ENCODE assay signal across 22 cellular contexts in the genomic region with DNA sequence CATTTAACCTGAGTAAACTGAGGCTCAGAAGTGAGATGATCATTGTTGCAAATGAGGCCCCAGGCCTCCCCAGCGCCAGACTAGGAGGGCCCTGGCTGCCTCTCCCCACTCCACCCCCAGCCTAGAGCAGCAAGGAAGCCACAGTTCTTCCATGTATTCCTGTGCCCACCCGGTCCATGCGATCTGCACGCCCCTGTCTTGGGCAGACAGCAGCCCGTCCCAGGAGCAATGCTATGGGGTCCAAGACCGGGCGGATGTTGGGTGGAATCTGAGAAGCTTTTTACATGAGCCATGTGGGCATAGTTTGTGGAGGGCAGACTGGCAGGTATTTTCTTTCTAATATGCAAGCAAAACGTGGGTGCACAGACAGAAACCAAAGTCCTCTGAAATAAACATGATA. TPM values are rescaled to one million over a fixed set of nuclear protein-coding genes. Genes with fewer than 3 reads are reported as not detected.
"Had no signal": no experiment of that assay in that cellular context is flagged by ENCODE, and none has a peak within 500 bp of the region (broad histone marks: within the 10 kb centered on the region; RNA-seq: fewer than 3 reads in every experiment).

No MANE protein-coding gene starts in this region.

- H3K27ac ChIP-seq: adrenal gland, esophagus squamous epithelium, heart right ventricle, neutrophil, parathyroid adenoma, SJCRH30, thoracic aorta had no signal

- H3K27me3 ChIP-seq: adrenal gland, esophagus squamous epithelium, heart right ventricle, neutrophil, SJCRH30 had no signal

- H3K9me3 ChIP-seq: adrenal gland, esophagus squamous epithelium, heart right ventricle, neutrophil, SJCRH30, thoracic aorta had no signal

- H3K9me3 Mint-ChIP-seq: activated B cell treated with CpG ODN at 0.5 μM for 24 hours; activated naive CD4-positive, alpha-beta T cell treated with anti-CD3 and anti-CD28 coated beads, Interleukin-2, amount 10 ng/mL, durations not matched to agents 7 days and 5 days; activated T-helper 2 cell treated with anti-CD3 and anti-CD28 coated beads, Interferon-gamma antibody, Interleukin-2, Interleukin-4, amounts not matched to agents 10 μg/mL and 5 μg/mL and 100 μg/mL, durations not matched to agents 14 hours and 24 hours and 36 hours; effector memory CD8-positive, alpha-beta T cell; immature natural killer cell; naive thymus-derived CD4-positive, alpha-beta T cell; stimulated activated naive B cell treated with anti-CD40 and anti-IgM and Interleukin-4, amounts not matched to agents 10 μg/mL and 1 μg/mL and 100 μg/mL, for 72 hours; T-helper 2 cell treated with Interferon-gamma antibody and Interleukin-4, amounts not matched to agents 5 μg/mL and 100 μg/mL, for 36 hours had no signal

- H3K9ac ChIP-seq: parathyroid adenoma had no signal

- H3K27me3 Mint-ChIP-seq: activated B cell treated with CpG ODN at 0.5 μM for 24 hours; activated naive CD4-positive, alpha-beta T cell treated with anti-CD3 and anti-CD28 coated beads, Interleukin-2, amount 10 ng/mL, durations not matched to agents 7 days and 5 days; effector memory CD8-positive, alpha-beta T cell; naive thymus-derived CD4-positive, alpha-beta T cell; stimulated activated naive B cell treated with anti-CD40 and anti-IgM and Interleukin-4, amounts not matched to agents 10 μg/mL and 1 μg/mL and 100 μg/mL, for 72 hours had no signal

- H3K36me3 ChIP-seq: adrenal gland, esophagus squamous epithelium, heart right ventricle, neutrophil, SJCRH30, thoracic aorta had no signal

- H3K4me1 ChIP-seq: parathyroid adenoma had no signal

- H2AFZ ChIP-seq: parathyroid adenoma had no signal

- H3K27ac Mint-ChIP-seq: activated B cell treated with CpG ODN at 0.5 μM for 24 hours; activated naive CD4-positive, alpha-beta T cell treated with anti-CD3 and anti-CD28 coated beads, Interleukin-2, amount 10 ng/mL, durations not matched to agents 7 days and 5 days; activated T-helper 2 cell treated with anti-CD3 and anti-CD28 coated beads, Interferon-gamma antibody, Interleukin-2, Interleukin-4, amounts not matched to agents 10 μg/mL and 5 μg/mL and 100 μg/mL, durations not matched to agents 14 hours and 24 hours and 36 hours; immature natural killer cell; stimulated activated naive B cell treated with anti-CD40 and anti-IgM and Interleukin-4, amounts not matched to agents 10 μg/mL and 1 μg/mL and 100 μg/mL, for 72 hours; T-helper 2 cell treated with Interferon-gamma antibody and Interleukin-4, amounts not matched to agents 5 μg/mL and 100 μg/mL, for 36 hours had no signal

- H3K4me1 Mint-ChIP-seq: activated B cell treated with CpG ODN at 0.5 μM for 24 hours had no signal

- DNase-seq: activated B cell treated with CpG ODN at 0.5 μM for 24 hours; activated CD4-positive, alpha-beta T cell treated with anti-CD3 and anti-CD28 coated beads for 48 hours; activated CD8-positive, alpha-beta memory T cell treated with anti-CD3 and anti-CD28 coated beads for 24 hours; activated naive CD4-positive, alpha-beta T cell treated with anti-CD3 and anti-CD28 coated beads, Interleukin-2, amount 10 ng/mL, durations not matched to agents 7 days and 5 days; adrenal gland; effector memory CD8-positive, alpha-beta T cell; heart right ventricle; immature natural killer cell; kidney glomerular epithelial cell; mesendoderm; naive thymus-derived CD4-positive, alpha-beta T cell; SJCRH30; stimulated activated naive B cell treated with anti-CD40 and anti-IgM and Interleukin-4, amounts not matched to agents 10 μg/mL and 1 μg/mL and 100 μg/mL, for 72 hours had no signal

- H3K79me2 ChIP-seq: parathyroid adenoma had no signal

- H3K4me3 Mint-ChIP-seq: activated B cell treated with CpG ODN at 0.5 μM for 24 hours; activated naive CD4-positive, alpha-beta T cell treated with anti-CD3 and anti-CD28 coated beads, Interleukin-2, amount 10 ng/mL, durations not matched to agents 7 days and 5 days; effector memory CD8-positive, alpha-beta T cell; immature natural killer cell; stimulated activated naive B cell treated with anti-CD40 and anti-IgM and Interleukin-4, amounts not matched to agents 10 μg/mL and 1 μg/mL and 100 μg/mL, for 72 hours; T-helper 2 cell treated with Interferon-gamma antibody and Interleukin-4, amounts not matched to agents 5 μg/mL and 100 μg/mL, for 36 hours had no signal

- H3K36me3 Mint-ChIP-seq: activated naive CD4-positive, alpha-beta T cell treated with anti-CD3 and anti-CD28 coated beads, Interleukin-2, amount 10 ng/mL, durations not matched to agents 7 days and 5 days; immature natural killer cell; naive thymus-derived CD4-positive, alpha-beta T cell; stimulated activated naive B cell treated with anti-CD40 and anti-IgM and Interleukin-4, amounts not matched to agents 10 μg/mL and 1 μg/mL and 100 μg/mL, for 72 hours had no signal

- H3K4me3 ChIP-seq: adrenal gland, esophagus squamous epithelium, heart right ventricle, SJCRH30, thoracic aorta had no signal

RNA-seq across cellular contexts. Expression of a gene that starts 15.1 kb away (rescaled TPM):
- total RNA-seq: activated B cell treated with CpG ODN at 0.5 μM for 24 hours; activated T-helper 2 cell treated with anti-CD3 and anti-CD28 coated beads, Interferon-gamma antibody, Interleukin-2, Interleukin-4, amounts not matched to agents 10 μg/mL and 5 μg/mL and 100 μg/mL, durations not matched to agents 14 hours and 24 hours and 36 hours; adrenal gland; dermis microvascular lymphatic vessel endothelial cell; esophagus squamous epithelium; heart right ventricle; liver; naive thymus-derived CD4-positive, alpha-beta T cell; thoracic aorta; ureter had no signal
- polyA plus RNA-seq: adrenal gland; heart right ventricle; immature natural killer cell; liver; naive thymus-derived CD4-positive, alpha-beta T cell had no signal
